Comparison of ENCODE assay signal across 8 cellular contexts in genomic region chr4:14856076-14856926, GRCh38.
A peak's percentile ranks its signal among the peaks of the same experiment; 100 is the strongest.
DNase-seq lines count a peak whose midpoint lies in the region; ATAC-seq and TF ChIP-seq lines count a peak whose summit lies in the region.

No MANE protein-coding gene starts in this region.

- WGBS in psoas muscle, 3 donors = 30 to 49% (median 32%) methylated on average over 5 of the region's 5 CpGs

- intact Hi-C loops in dendritic cell treated with granulocyte-macrophage colony-stimulating factor and Interleukin-4, amounts not matched to agents 40 ng/mL and 50 ng/mL, for 4 days (cut with micrococcal nuclease) = loop anchor here (1.0 to 10.0 kb wide), 2 partner anchors 146 to 552 kb away; partner anchors contain the start of gene CPEB2
- intact Hi-C loops in psoas muscle (cut with DNase I) = loop anchor here in 1 of 2 donors (5.0 kb wide), 1 partner anchor 146 kb away; the partner anchor contains the start of gene CPEB2

- DNase-seq in stimulated activated naive CD4-positive, alpha-beta T cell treated with Interleukin-2 at 50 U/mL for 16 hours (lab: John Stamatoyannopoulos, UW) = peak; percentile 59
- no peak for DNase-seq in stimulated activated naive CD4-positive, alpha-beta T cell (lab: John Stamatoyannopoulos, UW)
- DNase-seq in SW 1271 (lab: John Stamatoyannopoulos, UW) (peak; percentile 72 to 86), psoas muscle (peak; percentile 46 to 57), nucleus accumbens (lab: John Stamatoyannopoulos, UW) (no peak), 8988T (no peak)

- no peaks in the 10 kb centered on the region for H3K9me3 ChIP-seq in psoas muscle

- peak overlapping the region; percentile 68 for H3K27ac ChIP-seq in psoas muscle

- no peak for TF ChIP-seq CTCF in psoas muscle (IDR thresholded peaks at IDR 0.05)

- H3K36me3 Mint-ChIP-seq in dendritic cell treated with granulocyte-macrophage colony-stimulating factor and Interleukin-4, amounts not matched to agents 40 ng/mL and 50 ng/mL, for 4 days (ENCODE audit: low read depth) = no peaks in the 10 kb centered on the region

- peak overlapping the region; percentile 86 for H3K27ac Mint-ChIP-seq in dendritic cell treated with granulocyte-macrophage colony-stimulating factor and Interleukin-4, amounts not matched to agents 40 ng/mL and 50 ng/mL, for 4 days

- H3K4me1 Mint-ChIP-seq in dendritic cell treated with granulocyte-macrophage colony-stimulating factor and Interleukin-4, amounts not matched to agents 40 ng/mL and 50 ng/mL, for 4 days (ENCODE audit: low read depth) = peaks cover 40% of the 10 kb centered on the region

- no peaks in the 10 kb centered on the region for H3K9me3 Mint-ChIP-seq in dendritic cell treated with granulocyte-macrophage colony-stimulating factor and Interleukin-4, amounts not matched to agents 40 ng/mL and 50 ng/mL, for 4 days

- no peak overlapping the region for H3K4me3 ChIP-seq in psoas muscle

- peaks cover 42% of the 10 kb centered on the region for H3K27me3 Mint-ChIP-seq in dendritic cell treated with granulocyte-macrophage colony-stimulating factor and Interleukin-4, amounts not matched to agents 40 ng/mL and 50 ng/mL, for 4 days

- no peaks in the 10 kb centered on the region for H3K36me3 ChIP-seq in psoas muscle (ENCODE audit: insufficient read depth in 1 of 2, low read depth in 1 of 2)

- no peaks in the 10 kb centered on the region for H3K27me3 ChIP-seq in psoas muscle (ENCODE audit: insufficient read depth in 3 of 3, low read length in 2 of 3)

- peak; percentile 94 for ATAC-seq in HG03103 (IDR thresholded peaks at IDR 0.05; ENCODE audit: low read depth, unreplicated experiment)
- ATAC-seq in psoas muscle = peak; percentile 95 to 97 (median 96)

- H3K4me3 Mint-ChIP-seq in dendritic cell treated with granulocyte-macrophage colony-stimulating factor and Interleukin-4, amounts not matched to agents 40 ng/mL and 50 ng/mL, for 4 days = no peak overlapping the region

- no peaks in the 10 kb centered on the region for H3K4me1 ChIP-seq in psoas muscle

Comparison
In these comparisons a context has a peak if more than half of its experiments do, and no peak if none do; other contexts are left out.
1. DNase-seq: peak in stimulated activated naive CD4-positive, alpha-beta T cell treated with Interleukin-2 at 50 U/mL for 16 hours (single experiment), SW 1271 (2 of 2) and psoas muscle (2 of 2); none in stimulated activated naive CD4-positive, alpha-beta T cell (0 of 6), nucleus accumbens (0 of 56) and 8988T (single experiment).